24 cellular contexts compared by ENCODE assay signal in genomic region chr13:100314132-100314910, GRCh38.
DNase-seq lines count a peak whose midpoint lies in the region; ATAC-seq, FAIRE-seq and TF ChIP-seq lines count a peak whose summit lies in the region.
"Had no signal": no experiment of that assay in that cellular context is flagged by ENCODE, and none has a peak within 500 bp of the region (broad histone marks: within the 10 kb centered on the region; RNA-seq: fewer than 3 reads in every experiment).

No MANE protein-coding gene starts in this region.

- peaks cover 30% of the 10 kb centered on the region for H3K36me3 Mint-ChIP-seq in type B pancreatic cell

- POLR2A ChIA-PET in HepG2 (lab: Yijun Ruan, JAX) = no interaction called here

- TF ChIP-seq RAD21 in HepG2 (CRISPR knock-in tag; IDR thresholded peaks at IDR 0.05) = no peak

- peaks cover 22% of the 10 kb centered on the region for H3K4me1 Mint-ChIP-seq in type B pancreatic cell (ENCODE audit: unreplicated experiment)
- H3K4me1 Mint-ChIP-seq: CD14-positive monocyte had no signal

- CTCF ChIA-PET in HepG2 (lab: Yijun Ruan, JAX; ENCODE audit: low intra/inter-chr PET ratio, low total read pairs) = no interaction called here

- no peaks in the 10 kb centered on the region for H3K9me3 ChIP-seq in HepG2 (ENCODE audit: low read length)
- no peaks in the 10 kb centered on the region for H3K9me3 ChIP-seq in right lobe of liver
- H3K9me3 ChIP-seq: SJCRH30 had no signal

- no peaks in the 10 kb centered on the region for H4K20me1 ChIP-seq in HepG2 (ENCODE audit: insufficient read depth, low read length)

- H2AFZ ChIP-seq in HepG2 (ENCODE audit: low read length) = no peak overlapping the region

- H3K27ac ChIP-seq in HepG2 (ENCODE audit: extremely low read length, insufficient read depth, low read length) (peak overlapping the region; percentile 6), right lobe of liver (no peak overlapping the region)
- H3K27ac ChIP-seq: HL-60, SJCRH30 had no signal

- no peak overlapping the region for H3K9ac ChIP-seq in HepG2 (ENCODE audit: insufficient read depth, low read depth, low read length)

- 96% methylated on average over 2 of the region's 2 CpGs for WGBS in HepG2 (ENCODE audit: low lambda C conversion rate)
- 87% methylated on average over 2 of the region's 2 CpGs for WGBS in right lobe of liver (ENCODE audit: insufficient coverage, low coverage, low lambda C conversion rate, missing lambda C conversion rate)

- peaks cover 0 to 2% of the 10 kb centered on the region in 2 experiments; a peak in 1 of 5 replicates for H3K36me3 ChIP-seq in HepG2 (replicated peaks in 1 of 2; ENCODE audit: control insufficient read depth in 1 of 2, insufficient read depth in 2 of 2, low read length in 2 of 2)
- peaks cover 0 to 7% (median under 1%) of the 10 kb centered on the region in 4 donors for H3K36me3 ChIP-seq in right lobe of liver

- H3K79me2 ChIP-seq in HepG2 (ENCODE audit: insufficient read depth, low read length) = no peaks in the 10 kb centered on the region

- in situ Hi-C loops in HepG2 (cut with HindIII; ENCODE audit: extremely low pct_ligation_motif_present, low pct_unique_long_range_greater_than_20kb) = no loop called here

- FAIRE-seq in HepG2 (lab: Jason Lieb, UNC) = peak; percentile 83
- FAIRE-seq: GM12892, HTR-8/SVneo had no signal

- intact Hi-C loops in HepG2 (cut with micrococcal nuclease; ENCODE audit: unreplicated experiment) = loop anchor here (2.0 kb wide), 1 partner anchor 78 kb away; no protein-coding TSS in a partner anchor
- intact Hi-C loops in right lobe of liver (cut with DNase I) = no loop called here

- H3K4me3 Mint-ChIP-seq in type B pancreatic cell = peak overlapping the region; percentile 6
- H3K4me3 Mint-ChIP-seq: CD14-positive monocyte had no signal

- DNase-seq in HepG2 (ENCODE audit: low spot score) (peak; percentile 96), right lobe of liver (no peak), SW480 (ENCODE audit: low spot score) (peak; percentile 14), fibroblast of pulmonary artery (ENCODE audit: low read depth) (peak; percentile 5), type B pancreatic cell (ENCODE audit: extremely low spot score, unreplicated experiment) (no peak), amygdala (lab: John Stamatoyannopoulos, UW) (no peak)
- DNase-seq: ACHN; AML-193; GF-D8; H7; NCI-H1436 treated with DMSO at 0.1 percent for 48 hours; NCI-H2081 treated with DMSO at 0.1 percent for 48 hours; NCI-H226; NCI-H526; NK-92 treated with Interleukin-12 subunit alpha and Interleukin-12 subunit beta, amount 100 ng/mL, for 24 hours; OCI-M1; RPMI8226; SJCRH30 had no signal

- peak overlapping the region; percentile 52 for H3K27ac Mint-ChIP-seq in type B pancreatic cell
- H3K27ac Mint-ChIP-seq: CD14-positive monocyte had no signal

- TF ChIP-seq EP300 in HepG2 (IDR thresholded peaks at IDR 0.05; ENCODE audit: low read depth in 2 of 2, low read length in 2 of 2) (peak; percentile 85 to 91; a peak in 3 of 4 replicates), HepG2 (CRISPR knock-in tag; IDR thresholded peaks at IDR 0.05; ENCODE audit: borderline replicate concordance) (peak; percentile 87; the same call in 1 of the 2 replicates)

- TF ChIP-seq POLR2A in HepG2 (IDR thresholded peaks at IDR 0.05; ENCODE audit: insufficient read depth in 1 of 2, low read depth in 2 of 2, low read length in 2 of 2) (no peak), right lobe of liver (IDR thresholded peaks at IDR 0.05) (no peak)

- H3K4me3 ChIP-seq in HepG2 (replicated peaks in 1 of 3; ENCODE audit: insufficient read depth in 1 of 3, low read depth in 2 of 3, low read length in 3 of 3) (no peak overlapping the region), right lobe of liver (no peak overlapping the region), fibroblast of pulmonary artery (replicated peaks; ENCODE audit: low read depth, low read length) (no peak overlapping the region)
- H3K4me3 ChIP-seq: SJCRH30 had no signal

- H3K9me3 Mint-ChIP-seq in type B pancreatic cell = peaks cover 13% of the 10 kb centered on the region

- no peak for TF ChIP-seq CTCF in HepG2 (CRISPR knock-in tag; IDR thresholded peaks at IDR 0.05)
- TF ChIP-seq CTCF in right lobe of liver (IDR thresholded peaks at IDR 0.05) = no peak
- no peak for TF ChIP-seq CTCF in fibroblast of pulmonary artery (IDR thresholded peaks at IDR 0.05; ENCODE audit: low read length, missing control alignments)
- TF ChIP-seq CTCF in type B pancreatic cell (conservative IDR thresholded peaks at IDR 0.05) = no peak

- H3K4me1 ChIP-seq in HepG2 (ENCODE audit: insufficient read depth, low read length) = peaks cover 23% of the 10 kb centered on the region
- no peaks in the 10 kb centered on the region for H3K4me1 ChIP-seq in right lobe of liver
- H3K4me1 ChIP-seq: SJCRH30 had no signal

- no peaks in the 10 kb centered on the region for H3K27me3 Mint-ChIP-seq in type B pancreatic cell

- H3K27me3 ChIP-seq in HepG2 (ENCODE audit: control insufficient read depth in 1 of 2, insufficient read depth in 2 of 2, low read length in 2 of 2) (no peaks in the 10 kb centered on the region), right lobe of liver (no peaks in the 10 kb centered on the region)
- H3K27me3 ChIP-seq: SJCRH30 had no signal

- H3K4me2 ChIP-seq in HepG2 (ENCODE audit: low read depth, low read length) = no peak overlapping the region

- no TSS peak for BruUV-seq in HepG2 (replicated peaks; lab: Mats Ljungman, UMichigan)

- ATAC-seq in HepG2 (peak; percentile 86), right lobe of liver (no peak), GM19035 (IDR thresholded peaks at IDR 0.05; ENCODE audit: unreplicated experiment) (no peak), HG02884 (IDR thresholded peaks at IDR 0.05; ENCODE audit: unreplicated experiment) (no peak)

TF ChIP-seq in HepG2, 621 proteins besides CTCF, POLR2A, EP300 and RAD21 (continues in another document):
- peak; percentile 46; the same call in 1 of the 2 replicates for TF ChIP-seq ZMYM4 (CRISPR knock-in tag; IDR thresholded peaks at IDR 0.05)
- TF ChIP-seq SAP130 (CRISPR knock-in tag; IDR thresholded peaks at IDR 0.05; ENCODE audit: low read depth) = peak; percentile 65
- no peak for TF ChIP-seq ZNF572 (CRISPR knock-in tag; IDR thresholded peaks at IDR 0.05)
- TF ChIP-seq ZSCAN9 (CRISPR knock-in tag; IDR thresholded peaks at IDR 0.05; ENCODE audit: borderline replicate concordance) = peak; percentile 65; the same call in 1 of the 2 replicates
- TF ChIP-seq ZSCAN29 (CRISPR knock-in tag; conservative IDR thresholded peaks at IDR 0.05) = 0 out of 2 replicates have a peak, but pooled peaks have one; percentile 32
- no peak for TF ChIP-seq HOXA7 (CRISPR knock-in tag; IDR thresholded peaks at IDR 0.05)
- TF ChIP-seq ZNF10 (CRISPR knock-in tag; IDR thresholded peaks at IDR 0.05; ENCODE audit: borderline replicate concordance, low read depth) = no peak
- TF ChIP-seq HDAC1 (CRISPR knock-in tag; IDR thresholded peaks at IDR 0.05) = 0 out of 2 replicates have a peak, but pooled peaks have one; percentile 26
- TF ChIP-seq ZBTB39 (CRISPR knock-in tag; IDR thresholded peaks at IDR 0.05) = no peak
- peak; percentile 80 for TF ChIP-seq FOXP4 (CRISPR knock-in tag; IDR thresholded peaks at IDR 0.05)
- 0 out of 2 replicates have a peak, but pooled peaks have one; percentile 53 for TF ChIP-seq TRIM24 (CRISPR knock-in tag; IDR thresholded peaks at IDR 0.05)
- TF ChIP-seq ZFP82 (CRISPR knock-in tag; IDR thresholded peaks at IDR 0.05; ENCODE audit: borderline replicate concordance) = no peak
- TF ChIP-seq CREM (IDR thresholded peaks at IDR 0.05) = peak; percentile 84
- TF ChIP-seq CREM (CRISPR knock-in tag; IDR thresholded peaks at IDR 0.05) = no peak
- peak; percentile 94 for TF ChIP-seq CEBPG (CRISPR knock-in tag; IDR thresholded peaks at IDR 0.05)
- 0 out of 2 replicates have a peak, but pooled peaks have one; percentile 36 for TF ChIP-seq GATAD1 (CRISPR knock-in tag; IDR thresholded peaks at IDR 0.05)
- peak; percentile 86 for TF ChIP-seq RXRB (CRISPR knock-in tag; IDR thresholded peaks at IDR 0.05; ENCODE audit: borderline replicate concordance)
- TF ChIP-seq NCOR1 (IDR thresholded peaks at IDR 0.05; ENCODE audit: borderline replicate concordance, low read length) = peak; percentile 85; the same call in 1 of the 2 replicates

Comparison
In these comparisons a context has a peak if more than half of its experiments do, and no peak if none do; other contexts are left out.
1. DNase-seq: peak in HepG2 (single experiment), SW480 (single experiment) and fibroblast of pulmonary artery (single experiment); none in right lobe of liver (0 of 3), type B pancreatic cell (single experiment) and amygdala (0 of 56).